In the genomic region with DNA sequence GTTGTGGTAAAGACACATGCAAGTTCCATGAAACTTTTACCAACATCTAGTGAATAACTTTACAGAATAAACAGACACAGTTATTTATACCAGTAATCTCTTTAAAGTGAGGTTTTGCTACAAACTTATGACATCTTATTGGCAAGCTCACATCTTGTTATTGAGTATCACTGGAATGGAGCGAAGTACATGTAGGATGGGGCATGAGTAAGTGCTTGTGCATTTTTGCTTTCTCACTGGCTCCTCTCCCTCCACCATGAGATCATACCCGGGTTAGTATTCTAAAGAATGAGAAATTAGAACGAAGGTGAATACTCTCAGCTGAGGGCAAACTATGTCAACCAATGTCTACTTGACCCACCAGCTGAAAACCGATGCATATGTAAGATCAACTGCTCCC, we compare ENCODE assay signal across 20 cellular contexts.
DNase-seq lines count a peak whose midpoint lies in the region; ATAC-seq, FAIRE-seq and TF ChIP-seq lines count a peak whose summit lies in the region.
"Had no signal": no experiment of that assay in that cellular context is flagged by ENCODE, and none has a peak within 500 bp of the region (broad histone marks: within the 10 kb centered on the region; RNA-seq: fewer than 3 reads in every experiment).

No MANE protein-coding gene starts in this region.

- no peaks in the 10 kb centered on the region for H3K4me1 ChIP-seq in astrocyte (ENCODE audit: insufficient read depth, low read length)
- no peaks in the 10 kb centered on the region for H3K4me1 ChIP-seq in esophagus muscularis mucosa

- POLR2A ChIA-PET in AG04450 (lab: Yijun Ruan, JAX): no interaction called here

- CTCF ChIA-PET in AG04450 (lab: Charles Lee): no interaction called here

- no peaks in the 10 kb centered on the region for H3K36me3 Mint-ChIP-seq in astrocyte (ENCODE audit: low read depth, unreplicated experiment)
- no peaks in the 10 kb centered on the region for H3K36me3 Mint-ChIP-seq in glutamatergic neuron (ENCODE audit: unreplicated experiment)

- 70% methylated on average over 4 of the region's 4 CpGs for WGBS in esophagus muscularis mucosa

- H3K4me2 ChIP-seq in astrocyte (ENCODE audit: low read length): no peak overlapping the region
- H3K4me2 ChIP-seq: PC-9 had no signal

- H3K79me2 ChIP-seq in astrocyte (ENCODE audit: insufficient read depth, low read length): no peaks in the 10 kb centered on the region

- H3K9me3 Mint-ChIP-seq in astrocyte (ENCODE audit: unreplicated experiment): no peaks in the 10 kb centered on the region
- H3K9me3 Mint-ChIP-seq in glutamatergic neuron (ENCODE audit: unreplicated experiment): no peaks in the 10 kb centered on the region

- TF ChIP-seq POLR2A in esophagus muscularis mucosa (IDR thresholded peaks at IDR 0.05; ENCODE audit: low read depth): no peak

- H3K4me3 Mint-ChIP-seq in astrocyte (ENCODE audit: unreplicated experiment) (no peak overlapping the region), glutamatergic neuron (ENCODE audit: unreplicated experiment) (no peak overlapping the region)

- no peak overlapping the region for H3K9ac ChIP-seq in astrocyte (ENCODE audit: low read length)

- H2AFZ ChIP-seq in astrocyte (ENCODE audit: low read depth, low read length): no peak overlapping the region
- H2AFZ ChIP-seq: PC-9 had no signal

- H4K20me1 ChIP-seq in astrocyte (ENCODE audit: insufficient read depth, low read length): no peaks in the 10 kb centered on the region

- H3K27ac Mint-ChIP-seq in astrocyte (ENCODE audit: unreplicated experiment) (peak overlapping the region; percentile 35), glutamatergic neuron (ENCODE audit: unreplicated experiment) (no peak overlapping the region)

- DNase-seq in AG04450 (ENCODE audit: low read depth, low spot score) (peak; percentile 42), HS-27A (ENCODE audit: low read depth) (peak; percentile 22), astrocyte (ENCODE audit: low read depth) (peak; percentile 24), fibroblast of pulmonary artery (ENCODE audit: low read depth) (peak; percentile 7), glutamatergic neuron (no peak), esophagus muscularis mucosa (ENCODE audit: extremely low spot score) (no peak)
- no peak for DNase-seq in stimulated activated CD4-positive, alpha-beta T cell treated with anti-CD3 and anti-CD28 coated beads, Interleukin-12 subunit alpha, Interleukin-12 subunit beta, amount 100 ng/mL, for 4 hours
- DNase-seq: 8988T; AML-193; DND-41; KBM-7; NCI-H1092; NCI-H1694; NCI-H2107; NCI-H345; NCI-H526 treated with DMSO at 0.1 percent for 48 hours; NK-92 treated with Interleukin-12 subunit alpha and Interleukin-12 subunit beta, amount 100 ng/mL, for 24 hours; PC-9 had no signal

- no peaks in the 10 kb centered on the region for H3K27me3 Mint-ChIP-seq in astrocyte (ENCODE audit: low read depth, unreplicated experiment)
- H3K27me3 Mint-ChIP-seq in glutamatergic neuron (ENCODE audit: unreplicated experiment): no peaks in the 10 kb centered on the region

- H3K4me3 ChIP-seq in AG04450 (ENCODE audit: low read depth, low read length) (no peak overlapping the region), astrocyte (ENCODE audit: insufficient read depth, low read depth, low read length) (no peak overlapping the region), fibroblast of pulmonary artery (replicated peaks; ENCODE audit: low read depth, low read length) (no peak overlapping the region), esophagus muscularis mucosa (no peak overlapping the region)
- H3K4me3 ChIP-seq: PC-9 had no signal

- intact Hi-C loops in esophagus muscularis mucosa (cut with DNase I): no loop called here

- H3K36me3 ChIP-seq in astrocyte (ENCODE audit: insufficient read depth, low read length) (no peaks in the 10 kb centered on the region), esophagus muscularis mucosa (no peaks in the 10 kb centered on the region)

- no peak for TF ChIP-seq CTCF in AG04450 (IDR thresholded peaks at IDR 0.05; ENCODE audit: low read depth, low read length)
- TF ChIP-seq CTCF in astrocyte (IDR thresholded peaks at IDR 0.05; ENCODE audit: insufficient read depth, low read depth, low read length): no peak
- TF ChIP-seq CTCF in fibroblast of pulmonary artery (IDR thresholded peaks at IDR 0.05; ENCODE audit: low read length, missing control alignments): no peak
- TF ChIP-seq CTCF in glutamatergic neuron (IDR thresholded peaks at IDR 0.05; ENCODE audit: partially characterized antibody, unreplicated experiment): no peak
- no peak for TF ChIP-seq CTCF in esophagus muscularis mucosa (IDR thresholded peaks at IDR 0.05)

- no peak for FAIRE-seq in astrocyte (lab: Jason Lieb, UNC)
- FAIRE-seq: H54 had no signal

- H3K27me3 ChIP-seq in AG04450 (ENCODE audit: control insufficient read depth, insufficient read depth, low read length): no peaks in the 10 kb centered on the region
- H3K27me3 ChIP-seq in astrocyte (ENCODE audit: insufficient read depth, low read length): no peaks in the 10 kb centered on the region
- no peaks in the 10 kb centered on the region for H3K27me3 ChIP-seq in esophagus muscularis mucosa

- H3K27ac ChIP-seq in AG04450 (ENCODE audit: low read depth, low read length) (no peak overlapping the region), astrocyte (ENCODE audit: low read depth, low read length) (no peak overlapping the region), esophagus muscularis mucosa (replicated peaks in 1 of 4) (no peak overlapping the region)
- H3K27ac ChIP-seq: PC-9 had no signal

- H3K9me3 ChIP-seq in AG04450 (ENCODE audit: control insufficient read depth, insufficient read depth, low read length) (no peaks in the 10 kb centered on the region), astrocyte (ENCODE audit: insufficient read depth, low read depth, low read length) (no peaks in the 10 kb centered on the region), esophagus muscularis mucosa (no peaks in the 10 kb centered on the region)

- H3K4me1 Mint-ChIP-seq in astrocyte (ENCODE audit: low read depth, unreplicated experiment) (peaks cover 15% of the 10 kb centered on the region), glutamatergic neuron (ENCODE audit: low read depth, unreplicated experiment) (no peaks in the 10 kb centered on the region)

- no peak for TF ChIP-seq EP300 in esophagus muscularis mucosa (IDR thresholded peaks at IDR 0.05)

- no peak for ATAC-seq in HG03039 (IDR thresholded peaks at IDR 0.05; ENCODE audit: unreplicated experiment)

Comparison
In these comparisons a context has a peak if more than half of its experiments do, and no peak if none do; other contexts are left out.
1. DNase-seq: peak in AG04450 (single experiment), HS-27A (single experiment), astrocyte (single experiment) and fibroblast of pulmonary artery (single experiment); none in glutamatergic neuron (single experiment), stimulated activated CD4-positive, alpha-beta T cell treated with anti-CD3 and anti-CD28 coated beads, Interleukin-12 subunit alpha, Interleukin-12 subunit beta, amount 100 ng/mL, for 4 hours (single experiment) and esophagus muscularis mucosa (single experiment).